Comparison of ENCODE assay signal across 8 cellular contexts in the genomic region with DNA sequence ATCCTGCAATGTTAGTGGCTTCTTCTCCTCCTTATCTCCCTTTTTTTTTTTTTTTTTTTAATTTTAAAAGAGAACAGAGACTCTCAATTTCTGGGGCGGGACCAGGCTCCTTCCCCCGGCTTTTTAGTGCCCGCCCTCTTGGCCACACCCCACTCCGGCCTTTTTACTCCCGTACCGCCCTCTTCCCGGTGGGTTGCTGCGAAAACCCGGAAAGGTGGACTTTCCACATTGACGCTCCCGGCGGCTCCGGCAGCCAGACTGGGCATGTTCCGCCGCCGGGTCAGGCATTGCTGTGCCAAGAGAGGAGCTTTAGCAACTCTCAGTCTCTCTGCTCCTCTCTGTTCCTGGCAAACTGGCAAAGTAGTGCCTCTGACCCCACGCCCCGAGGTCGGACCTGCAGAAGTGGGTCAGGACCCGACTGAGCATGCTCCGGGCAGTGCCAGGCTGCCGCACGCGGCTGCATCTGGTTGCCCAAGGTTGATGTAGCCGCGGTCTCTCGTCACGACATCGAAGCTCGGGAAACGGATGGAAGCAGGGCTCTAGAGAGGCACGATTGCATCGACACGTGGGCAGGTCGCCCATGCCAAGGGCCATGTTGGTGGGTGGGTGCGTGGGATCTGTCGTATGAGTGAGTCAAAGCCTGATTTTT. TPM values are rescaled to one million over a fixed set of nuclear protein-coding genes. Genes with fewer than 3 reads are reported as not detected.
DNase-seq lines count a peak whose midpoint lies in the region; ATAC-seq and TF ChIP-seq lines count a peak whose summit lies in the region.

No MANE protein-coding gene starts in this region.

- WGBS in esophagus, 2 donors: 4% methylated on average over 37 of the region's 37 CpGs

- intact Hi-C loops in Caco-2 (cut with micrococcal nuclease; ENCODE audit: unreplicated experiment) (loop anchor here (1.0 to 5.0 kb wide), 6 partner anchors 50 to 270 kb away; partner anchors contain the start of genes AADAT and HPF1), mucosa of descending colon (cut with DNase I, micrococcal nuclease) (no loop called here)

- no peaks in the 10 kb centered on the region for H3K9me3 Mint-ChIP-seq in Caco-2 (ENCODE audit: unreplicated experiment)
- H3K9me3 Mint-ChIP-seq in activated T-cell treated with anti-CD3 and anti-CD28 coated beads, Interleukin-2, amount 50 U/mL, for 4 hours: peaks cover 4% of the 10 kb centered on the region

- H3K27ac Mint-ChIP-seq in Caco-2 (ENCODE audit: unreplicated experiment): peak overlapping the region; percentile 51

- H3K36me3 ChIP-seq in Caco-2 (ENCODE audit: control insufficient read depth, insufficient read depth, low read length) (no peaks in the 10 kb centered on the region), esophagus (ENCODE audit: control insufficient read depth in 2 of 2, insufficient read depth in 2 of 2, low read length in 1 of 2) (no peaks in the 10 kb centered on the region), mucosa of descending colon (ENCODE audit: low read depth) (no peaks in the 10 kb centered on the region)

- peak overlapping the region in 1 of 2 donors; percentile 11 for H3K27ac ChIP-seq in esophagus (ENCODE audit: low read depth in 2 of 2, low read length in 1 of 2)

- TF ChIP-seq CTCF in Caco-2 (IDR thresholded peaks at IDR 0.05; ENCODE audit: insufficient read depth in 1 of 2, low read depth in 1 of 2, low read length in 1 of 2, severe bottlenecking in 1 of 2, unreplicated experiment in 1 of 2) (no peak), mucosa of descending colon (IDR thresholded peaks at IDR 0.05) (no peak)

- BruUV-seq in Caco-2 (replicated peaks; lab: Mats Ljungman, UMichigan): no TSS peak

- H3K27me3 ChIP-seq in Caco-2 (replicated peaks; ENCODE audit: control insufficient read depth, insufficient read depth, low read length): peaks cover 4% of the 10 kb centered on the region
- H3K27me3 ChIP-seq in esophagus (ENCODE audit: control insufficient read depth in 1 of 2, insufficient read depth in 2 of 2, low read length in 2 of 2): no peaks in the 10 kb centered on the region

- peak; percentile 86 for ATAC-seq in GM21447 (IDR thresholded peaks at IDR 0.05; ENCODE audit: unreplicated experiment)
- peak; percentile 59 to 65 for ATAC-seq in activated T-cell treated with anti-CD3 and anti-CD28 coated beads, Interleukin-2, amount 50 U/mL, for 4 hours
- ATAC-seq in mucosa of descending colon: peak; percentile 91

- no peaks in the 10 kb centered on the region for H3K9me3 ChIP-seq in Caco-2
- peaks cover 0 to 6% of the 10 kb centered on the region in 2 donors for H3K9me3 ChIP-seq in esophagus (ENCODE audit: control insufficient read depth in 2 of 2, insufficient read depth in 1 of 2, low read depth in 1 of 2, low read length in 1 of 2)
- H3K9me3 ChIP-seq in mucosa of descending colon: no peaks in the 10 kb centered on the region

- H3K4me3 Mint-ChIP-seq in Caco-2 (ENCODE audit: unreplicated experiment): peak overlapping the region; percentile 84
- H3K4me3 Mint-ChIP-seq in activated T-cell treated with anti-CD3 and anti-CD28 coated beads, Interleukin-2, amount 50 U/mL, for 4 hours: peak overlapping the region; percentile 88

- no peaks in the 10 kb centered on the region for H3K4me1 Mint-ChIP-seq in Caco-2 (ENCODE audit: low read depth, unreplicated experiment)
- peaks cover 11% of the 10 kb centered on the region for H3K4me1 Mint-ChIP-seq in activated T-cell treated with anti-CD3 and anti-CD28 coated beads, Interleukin-2, amount 50 U/mL, for 4 hours (ENCODE audit: low read depth)

- POLR2A ChIA-PET in Caco-2 (lab: Charles Lee): no interaction called here

- H3K27me3 Mint-ChIP-seq in Caco-2 (ENCODE audit: insufficient read depth, unreplicated experiment): peaks cover 17% of the 10 kb centered on the region
- H3K27me3 Mint-ChIP-seq in activated T-cell treated with anti-CD3 and anti-CD28 coated beads, Interleukin-2, amount 50 U/mL, for 4 hours (ENCODE audit: low read depth): peaks cover 18% of the 10 kb centered on the region

- peaks cover 7% of the 10 kb centered on the region for H3K36me3 Mint-ChIP-seq in Caco-2 (ENCODE audit: insufficient read depth, unreplicated experiment)
- no peaks in the 10 kb centered on the region for H3K36me3 Mint-ChIP-seq in activated T-cell treated with anti-CD3 and anti-CD28 coated beads, Interleukin-2, amount 50 U/mL, for 4 hours (ENCODE audit: insufficient read depth)

- H3K4me1 ChIP-seq in Caco-2 (no peaks in the 10 kb centered on the region; the same call in 1 of the 2 replicates), esophagus (ENCODE audit: control insufficient read depth in 2 of 2, insufficient read depth in 2 of 2, low read length in 1 of 2) (peaks cover 0 to 7% of the 10 kb centered on the region in 2 donors), mucosa of descending colon (ENCODE audit: low read depth) (peaks cover 13% of the 10 kb centered on the region)

- CTCF ChIA-PET in Caco-2 (lab: Charles Lee): no interaction called here

- peak overlapping the region; percentile 78 for H3K4me3 ChIP-seq in Caco-2 (ENCODE audit: low read depth, low read length)
- H3K4me3 ChIP-seq in esophagus (ENCODE audit: low read depth in 1 of 2, low read length in 2 of 2): peak overlapping the region; percentile 57 to 91
- peak overlapping the region; percentile 9 for H3K4me3 ChIP-seq in mucosa of descending colon

- DNase-seq in Caco-2 (peak; percentile 93 to 94), HUDEP-2 (lab: John Stamatoyannopoulos, UW; ENCODE audit: unreplicated experiment in 76 of 76) (peak; percentile 12 to 95 (median 86)), OCI-M1 (lab: John Stamatoyannopoulos, UW) (peak; percentile 96), mucosa of descending colon (peak; percentile 92 to 97 (median 95))
- DNase-seq in activated T-cell treated with anti-CD3 and anti-CD28 coated beads, Interleukin-2, amount 50 U/mL, for 4 hours: peak; percentile 86
- DNase-seq in stimulated activated CD8-positive, alpha-beta memory T cell treated with anti-CD3 and anti-CD28 coated beads, Interleukin-2, amount 100 ng/mL, for 1 hour (ENCODE audit: low read depth in 2 of 2): peak; percentile 73 to 75

RNA-seq across cellular contexts. Expression of gene MFAP3L, which starts 1.1 kb away (rescaled TPM):
- 1.9 and 2.5 TPM in 2 replicates for total RNA-seq in Caco-2 (2022)
- 1 to 10 TPM; 1.1 to 1.4 (median 1.4) TPM for total RNA-seq in activated T-cell treated with anti-CD3 and anti-CD28 coated beads, Interleukin-2, amount 50 U/mL, for 4 hours
- polyA plus RNA-seq in esophagus: under 1 TPM; 0.24 to 0.31 TPM
- total RNA-seq in mucosa of descending colon: 10 to 100 TPM in 1 of 3 donors, 1 to 10 TPM in 2; 2.5 to 10.8 (median 3.6) TPM

Comparison
In these comparisons a context has a peak if more than half of its experiments do, and no peak if none do; other contexts are left out.
1. H3K4me3 ChIP-seq: peak in every context shown above with its lines; median percentile 78 in Caco-2; 74 in esophagus; 9 in mucosa of descending colon.